ENCODE assay signal across 9 cellular contexts in genomic region chr4:87025614-87026041, GRCh38.
DNase-seq lines count a peak whose midpoint lies in the region; ATAC-seq, FAIRE-seq and TF ChIP-seq lines count a peak whose summit lies in the region.
"Had no signal": no experiment of that assay in that cellular context is flagged by ENCODE, and none has a peak within 500 bp of the region (broad histone marks: within the 10 kb centered on the region; RNA-seq: fewer than 3 reads in every experiment).

No MANE protein-coding gene starts in this region.

- peaks cover 55% of the 10 kb centered on the region for H3K4me1 Mint-ChIP-seq in activated naive CD8-positive, alpha-beta T cell treated with anti-CD3 and anti-CD28 coated beads, Interleukin-2, amount 50 U/mL, for 24 hours

- peak overlapping the region; percentile 49 to 91 for H3K27ac ChIP-seq in right atrium auricular region
- peak overlapping the region in 3 of 12 donors; percentile 9 to 89 (median 38) for H3K27ac ChIP-seq in heart left ventricle
- H3K27ac ChIP-seq in body of pancreas, result peak overlapping the region in 3 of 4 donors; percentile 11 to 41 (median 12)
- H3K27ac ChIP-seq in small intestine (ENCODE audit: low read depth in 1 of 2, low read length in 1 of 2), result no peak overlapping the region

- H3K27ac Mint-ChIP-seq in activated naive CD8-positive, alpha-beta T cell treated with anti-CD3 and anti-CD28 coated beads, Interleukin-2, amount 50 U/mL, for 24 hours, result no peak overlapping the region

- WGBS in heart left ventricle, 4 donors, result 82 to 87% (median 84%) methylated on average over 6 of the region's 6 CpGs
- 56 to 84% methylated on average over 6 of the region's 6 CpGs for WGBS in body of pancreas, 2 donors
- WGBS in small intestine, 3 donors, result 75 to 83% (median 77%) methylated on average over 6 of the region's 6 CpGs

- H3K9me3 Mint-ChIP-seq in activated naive CD8-positive, alpha-beta T cell treated with anti-CD3 and anti-CD28 coated beads, Interleukin-2, amount 50 U/mL, for 24 hours, result no peaks in the 10 kb centered on the region

- no peak overlapping the region for H3K4me3 ChIP-seq in right atrium auricular region
- no peak overlapping the region for H3K4me3 ChIP-seq in heart left ventricle
- no peak overlapping the region for H3K4me3 ChIP-seq in body of pancreas
- no peak overlapping the region for H3K4me3 ChIP-seq in small intestine (ENCODE audit: low read depth in 1 of 2, low read length in 2 of 2)

- H3K36me3 ChIP-seq in right atrium auricular region (no peaks in the 10 kb centered on the region), heart left ventricle (no peaks in the 10 kb centered on the region), body of pancreas (replicated peaks in 1 of 2; ENCODE audit: insufficient read depth in 1 of 2, low read depth in 2 of 2) (no peaks in the 10 kb centered on the region), small intestine (ENCODE audit: control insufficient read depth in 2 of 2, insufficient read depth in 2 of 2, low read length in 2 of 2) (no peaks in the 10 kb centered on the region)

- H3K36me3 Mint-ChIP-seq in activated naive CD8-positive, alpha-beta T cell treated with anti-CD3 and anti-CD28 coated beads, Interleukin-2, amount 50 U/mL, for 24 hours (ENCODE audit: low read depth), result peaks cover 3% of the 10 kb centered on the region

- intact Hi-C loops in heart left ventricle (cut with DNase I) (no loop called here), body of pancreas (cut with DNase I) (no loop called here)

- no peak for TF ChIP-seq CTCF in right atrium auricular region (IDR thresholded peaks at IDR 0.05)
- TF ChIP-seq CTCF in heart left ventricle (IDR thresholded peaks at IDR 0.05), result no peak
- no peak for TF ChIP-seq CTCF in body of pancreas (IDR thresholded peaks at IDR 0.05)

- no peak for ATAC-seq in heart left ventricle
- ATAC-seq in HG03064 (IDR thresholded peaks at IDR 0.05; ENCODE audit: low read depth, unreplicated experiment), result peak; percentile 51
- ATAC-seq in body of pancreas, result no peak
- ATAC-seq in activated naive CD8-positive, alpha-beta T cell treated with anti-CD3 and anti-CD28 coated beads, Interleukin-2, amount 50 U/mL, for 24 hours, result no peak

- H3K4me1 ChIP-seq in right atrium auricular region (peaks cover 0 to 87% of the 10 kb centered on the region in 2 donors), heart left ventricle (peaks cover 38 to 88% (median 75%) of the 10 kb centered on the region in 12 donors), body of pancreas (peaks cover 80% of the 10 kb centered on the region), small intestine (ENCODE audit: control insufficient read depth in 2 of 2, insufficient read depth in 1 of 2, low read depth in 1 of 2, low read length in 1 of 2) (peaks cover 16 to 25% of the 10 kb centered on the region in 2 donors)

- H3K9me3 ChIP-seq in right atrium auricular region, result no peaks in the 10 kb centered on the region
- no peaks in the 10 kb centered on the region for H3K9me3 ChIP-seq in heart left ventricle
- no peaks in the 10 kb centered on the region for H3K9me3 ChIP-seq in body of pancreas
- no peaks in the 10 kb centered on the region for H3K9me3 ChIP-seq in small intestine (ENCODE audit: control insufficient read depth, low read depth)

- no peak for FAIRE-seq in small intestine (lab: Jason Lieb, UNC)

- H3K27me3 Mint-ChIP-seq in activated naive CD8-positive, alpha-beta T cell treated with anti-CD3 and anti-CD28 coated beads, Interleukin-2, amount 50 U/mL, for 24 hours, result no peaks in the 10 kb centered on the region

- H3K27me3 ChIP-seq in right atrium auricular region (no peaks in the 10 kb centered on the region), heart left ventricle (no peaks in the 10 kb centered on the region), body of pancreas (no peaks in the 10 kb centered on the region), small intestine (ENCODE audit: control insufficient read depth in 2 of 2, insufficient read depth in 2 of 2, low read length in 2 of 2) (no peaks in the 10 kb centered on the region)

- no peak overlapping the region for H3K4me3 Mint-ChIP-seq in activated naive CD8-positive, alpha-beta T cell treated with anti-CD3 and anti-CD28 coated beads, Interleukin-2, amount 50 U/mL, for 24 hours

- DNase-seq in right atrium auricular region (ENCODE audit: low spot score) (no peak), heart left ventricle (no peak), body of pancreas (no peak), NCI-H1694 treated with DMSO at 0.1 percent for 48 hours (lab: John Stamatoyannopoulos, UW) (no peak), small intestine (no peak)
- no peak for DNase-seq in activated naive CD8-positive, alpha-beta T cell treated with anti-CD3 and anti-CD28 coated beads, Interleukin-2, amount 50 U/mL, for 24 hours
- DNase-seq in activated CD4-positive, CD25-positive, alpha-beta regulatory T cell (lab: John Stamatoyannopoulos, UW), result no peak
- DNase-seq: activated CD8-positive, alpha-beta memory T cell treated with anti-CD3 and anti-CD28 coated beads, Interleukin-2, amount 50 U/mL, for 48 hours had no signal

- TF ChIP-seq POLR2A in heart left ventricle (IDR thresholded peaks at IDR 0.05) (no peak), body of pancreas (IDR thresholded peaks at IDR 0.05) (no peak)

Comparison
In these comparisons a context has a peak if more than half of its experiments do, and no peak if none do; other contexts are left out.
1. H3K27ac ChIP-seq: peak in right atrium auricular region (2 of 2) and body of pancreas (3 of 4); none in small intestine (0 of 2).